8 cellular contexts compared by ENCODE assay signal in the genomic region with DNA sequence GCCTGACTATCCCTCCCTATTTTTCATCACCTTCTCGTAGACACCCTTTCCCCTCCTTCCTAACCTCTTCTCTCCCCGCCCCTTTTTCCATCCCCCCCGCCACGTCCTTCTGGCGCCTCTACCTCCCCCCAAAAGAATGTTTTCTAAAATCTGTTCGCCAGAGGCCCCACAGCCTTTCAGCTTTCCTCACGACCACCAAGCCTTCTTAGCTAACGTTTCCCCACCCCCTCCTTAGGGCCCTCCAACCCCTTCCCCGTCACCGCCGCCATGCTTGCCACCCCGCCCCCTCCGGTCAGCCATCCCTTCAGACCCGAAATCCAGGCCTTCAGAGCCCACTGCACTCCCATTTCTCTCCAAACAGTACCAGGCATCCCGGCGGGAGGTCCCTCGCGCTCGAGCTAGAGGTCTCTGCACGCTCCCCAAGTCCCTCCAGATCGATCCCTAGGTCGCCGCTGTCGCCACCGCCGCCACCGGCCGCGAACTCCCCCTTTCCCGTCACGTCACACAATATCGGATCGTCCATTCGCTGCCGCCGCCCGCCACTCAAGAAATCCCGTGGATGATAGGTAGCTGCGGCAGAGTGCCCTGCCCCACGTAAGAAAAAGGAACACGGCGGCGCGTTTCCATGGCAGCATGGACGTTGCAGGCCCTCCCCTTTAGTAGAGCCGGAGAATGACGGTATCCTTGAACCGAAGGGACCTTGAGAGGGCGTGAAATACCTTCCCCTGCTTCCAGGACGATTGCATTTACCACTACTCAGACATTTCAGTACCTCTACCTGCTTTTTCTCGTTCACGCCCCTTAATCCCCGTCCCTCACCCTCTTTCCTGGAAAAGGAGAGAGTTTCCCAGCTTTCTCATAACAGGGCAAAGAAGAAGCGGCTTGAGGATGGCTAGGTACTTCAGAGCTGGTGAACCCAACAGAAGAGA.
DNase-seq lines count a peak whose midpoint lies in the region; ATAC-seq and TF ChIP-seq lines count a peak whose summit lies in the region.

A gene with protein sequence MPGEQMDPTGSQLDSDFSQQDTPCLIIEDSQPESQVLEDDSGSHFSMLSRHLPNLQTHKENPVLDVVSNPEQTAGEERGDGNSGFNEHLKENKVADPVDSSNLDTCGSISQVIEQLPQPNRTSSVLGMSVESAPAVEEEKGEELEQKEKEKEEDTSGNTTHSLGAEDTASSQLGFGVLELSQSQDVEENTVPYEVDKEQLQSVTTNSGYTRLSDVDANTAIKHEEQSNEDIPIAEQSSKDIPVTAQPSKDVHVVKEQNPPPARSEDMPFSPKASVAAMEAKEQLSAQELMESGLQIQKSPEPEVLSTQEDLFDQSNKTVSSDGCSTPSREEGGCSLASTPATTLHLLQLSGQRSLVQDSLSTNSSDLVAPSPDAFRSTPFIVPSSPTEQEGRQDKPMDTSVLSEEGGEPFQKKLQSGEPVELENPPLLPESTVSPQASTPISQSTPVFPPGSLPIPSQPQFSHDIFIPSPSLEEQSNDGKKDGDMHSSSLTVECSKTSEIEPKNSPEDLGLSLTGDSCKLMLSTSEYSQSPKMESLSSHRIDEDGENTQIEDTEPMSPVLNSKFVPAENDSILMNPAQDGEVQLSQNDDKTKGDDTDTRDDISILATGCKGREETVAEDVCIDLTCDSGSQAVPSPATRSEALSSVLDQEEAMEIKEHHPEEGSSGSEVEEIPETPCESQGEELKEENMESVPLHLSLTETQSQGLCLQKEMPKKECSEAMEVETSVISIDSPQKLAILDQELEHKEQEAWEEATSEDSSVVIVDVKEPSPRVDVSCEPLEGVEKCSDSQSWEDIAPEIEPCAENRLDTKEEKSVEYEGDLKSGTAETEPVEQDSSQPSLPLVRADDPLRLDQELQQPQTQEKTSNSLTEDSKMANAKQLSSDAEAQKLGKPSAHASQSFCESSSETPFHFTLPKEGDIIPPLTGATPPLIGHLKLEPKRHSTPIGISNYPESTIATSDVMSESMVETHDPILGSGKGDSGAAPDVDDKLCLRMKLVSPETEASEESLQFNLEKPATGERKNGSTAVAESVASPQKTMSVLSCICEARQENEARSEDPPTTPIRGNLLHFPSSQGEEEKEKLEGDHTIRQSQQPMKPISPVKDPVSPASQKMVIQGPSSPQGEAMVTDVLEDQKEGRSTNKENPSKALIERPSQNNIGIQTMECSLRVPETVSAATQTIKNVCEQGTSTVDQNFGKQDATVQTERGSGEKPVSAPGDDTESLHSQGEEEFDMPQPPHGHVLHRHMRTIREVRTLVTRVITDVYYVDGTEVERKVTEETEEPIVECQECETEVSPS (N-terminal part only) (minus strand): TSS at position 484 of the 929 bp plus-strand sequence. CDS start 113 bp downstream, at position 371.

- peak; percentile 97 for ATAC-seq in HG03432 (IDR thresholded peaks at IDR 0.05; ENCODE audit: unreplicated experiment)

- DNase-seq in AG20443 (ENCODE audit: low spot score): peak; percentile 96
- peak; percentile 81 for DNase-seq in NCI-H510A (lab: John Stamatoyannopoulos, UW)
- DNase-seq in activated CD4-positive, alpha-beta T cell treated with anti-CD3 and anti-CD28 coated beads for 1 hour: peak; percentile 91
- peak; percentile 80 to 95 for DNase-seq in cerebellar nuclear complex (lab: John Stamatoyannopoulos, UW)
- DNase-seq in islet precursor cell: peak; percentile 98
- DNase-seq in stimulated activated CD4-positive, alpha-beta T cell treated with anti-CD3 and anti-CD28 coated beads, Interleukin-12 subunit alpha, Interleukin-12 subunit beta, amount 100 ng/mL, for 4 hours: peak; percentile 92

- TF ChIP-seq POLR2A in GM19099 (IDR thresholded peaks at IDR 0.05; ENCODE audit: extremely low read depth, insufficient read length, low read depth): peak; percentile 49

Comparison
In these comparisons a context has a peak if more than half of its experiments do, and no peak if none do; other contexts are left out.
1. Peak in every context shown above with its lines: DNase-seq and ATAC-seq.